In genomic region chr4:110108960-110109359, GRCh38 we compare ENCODE assay signal across 1 cellular context.
TF ChIP-seq lines count a peak whose summit lies in the region.

No MANE protein-coding gene starts in this region.

TF ChIP-seq in SK-N-SH, 30 proteins besides CTCF, POLR2A, EP300 and RAD21 (continued from another document):
- TF ChIP-seq REST (IDR thresholded peaks at IDR 0.05; ENCODE audit: low read depth, low read length), result no peak
- no peak for TF ChIP-seq USF1 (IDR thresholded peaks at IDR 0.05; ENCODE audit: borderline replicate concordance, low read depth)
